ENCODE assay signal across 7 cellular contexts in the genomic region with DNA sequence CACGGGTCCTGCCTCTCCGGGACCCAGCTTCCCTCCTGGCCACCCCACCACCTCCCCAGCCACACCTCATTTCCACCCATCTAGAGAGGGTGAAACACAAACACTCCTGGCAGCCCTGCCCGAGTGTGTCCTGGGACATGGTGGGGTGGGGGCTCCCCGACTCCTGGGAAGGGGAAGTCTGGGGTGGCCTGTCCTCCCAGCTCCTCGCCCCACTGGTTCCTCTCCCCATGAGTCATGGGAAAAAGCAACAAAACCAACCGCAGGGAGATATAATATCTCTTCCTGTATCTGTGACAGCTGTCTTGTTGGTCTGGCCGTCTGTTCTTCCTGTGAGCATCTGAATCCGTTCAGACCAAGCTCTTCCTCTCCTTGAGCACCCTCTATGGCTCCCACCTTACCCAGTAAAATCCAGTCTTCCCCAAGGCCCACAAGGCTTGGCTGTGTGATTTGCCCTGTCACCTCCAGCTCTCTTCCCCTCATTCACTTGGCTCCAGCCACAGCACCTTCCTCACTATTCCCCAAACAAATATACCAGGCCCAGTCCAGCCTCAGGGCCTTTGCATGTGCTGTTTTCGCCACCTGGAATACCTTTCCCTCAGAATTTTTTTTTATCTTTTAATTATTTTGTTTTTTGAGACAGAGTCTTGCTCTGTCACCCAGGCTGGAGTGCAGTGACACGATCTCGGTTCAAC. TPM values are rescaled to one million over a fixed set of nuclear protein-coding genes. Genes with fewer than 3 reads are reported as not detected.
DNase-seq lines count a peak whose midpoint lies in the region; ATAC-seq, FAIRE-seq and TF ChIP-seq lines count a peak whose summit lies in the region.
"Not testable (repeated sequence)": the region's sequence is repeated elsewhere in the genome, so short reads cannot be mapped to it uniquely, and the experiment has no call there.

No MANE protein-coding gene starts in this region.

- H3K4me3 Mint-ChIP-seq in activated CD4-positive, alpha-beta memory T cell treated with anti-CD3 and anti-CD28 coated beads, Interleukin-2, amount 10 ng/mL, durations not matched to agents 7 days and 5 days = not testable (repeated sequence)

- not testable (repeated sequence) for TF ChIP-seq POLR2A in GM12891 (IDR thresholded peaks at IDR 0.05; ENCODE audit: low read depth, low read length)

- peak; percentile 85 for FAIRE-seq in GM12891 (lab: Jason Lieb, UNC)

- POLR2A ChIA-PET in activated CD4-positive, alpha-beta memory T cell treated with anti-CD3 and anti-CD28 coated beads, Interleukin-2, amount 10 ng/mL, durations not matched to agents 7 days and 5 days (lab: Charles Lee) = not testable (repeated sequence)

- ATAC-seq in HG03175 (IDR thresholded peaks at IDR 0.05; ENCODE audit: unreplicated experiment) = peak; percentile 36

- not testable (repeated sequence) for DNase-seq in GM12891 (ENCODE audit: insufficient read length, low spot score)
- DNase-seq in OCI-M1 (lab: John Stamatoyannopoulos, UW) (peak; percentile 99), epithelial cell of esophagus (ENCODE audit: low read depth) (peak; percentile 56), left kidney (ENCODE audit: low read depth, low spot score) (peak; percentile 9), putamen (ENCODE audit: low spot score) (peak; percentile 11)
- DNase-seq in activated CD4-positive, alpha-beta memory T cell treated with anti-CD3 and anti-CD28 coated beads, Interleukin-2, amount 10 ng/mL, durations not matched to agents 7 days and 5 days = peak; percentile 21

- not testable (repeated sequence) for H3K27ac Mint-ChIP-seq in activated CD4-positive, alpha-beta memory T cell treated with anti-CD3 and anti-CD28 coated beads, Interleukin-2, amount 10 ng/mL, durations not matched to agents 7 days and 5 days

- H3K36me3 Mint-ChIP-seq in activated CD4-positive, alpha-beta memory T cell treated with anti-CD3 and anti-CD28 coated beads, Interleukin-2, amount 10 ng/mL, durations not matched to agents 7 days and 5 days (ENCODE audit: low read depth) = not testable (repeated sequence)

- H3K9me3 Mint-ChIP-seq in activated CD4-positive, alpha-beta memory T cell treated with anti-CD3 and anti-CD28 coated beads, Interleukin-2, amount 10 ng/mL, durations not matched to agents 7 days and 5 days = not testable (repeated sequence)

- H3K27me3 Mint-ChIP-seq in activated CD4-positive, alpha-beta memory T cell treated with anti-CD3 and anti-CD28 coated beads, Interleukin-2, amount 10 ng/mL, durations not matched to agents 7 days and 5 days = not testable (repeated sequence)

- CTCF ChIA-PET in activated CD4-positive, alpha-beta memory T cell treated with anti-CD3 and anti-CD28 coated beads, Interleukin-2, amount 10 ng/mL, durations not matched to agents 7 days and 5 days (lab: Charles Lee) = interaction anchor here (0.6 to 2.1 kb wide), 2 partner anchors 59 to 105 kb away, joined by 3 to 4 read pairs; no protein-coding TSS in a partner anchor

- H3K4me1 Mint-ChIP-seq in activated CD4-positive, alpha-beta memory T cell treated with anti-CD3 and anti-CD28 coated beads, Interleukin-2, amount 10 ng/mL, durations not matched to agents 7 days and 5 days = peaks cover 20% of the 10 kb centered on the region

- TF ChIP-seq CTCF in epithelial cell of esophagus (IDR thresholded peaks at IDR 0.05; ENCODE audit: insufficient read depth, low read depth, low read length, missing control alignments) = not testable (repeated sequence)

- H3K4me3 ChIP-seq in epithelial cell of esophagus (ENCODE audit: low read length) = not testable (repeated sequence)

TF ChIP-seq in GM12891, 5 proteins besides CTCF, POLR2A, EP300 and RAD21:
- TF ChIP-seq SPI1 (IDR thresholded peaks at IDR 0.05; ENCODE audit: low read depth, low read length) = 0 out of 2 replicates have a peak, but pooled peaks have one; percentile 21

RNA-seq across cellular contexts. Expression of a gene that starts 6.9 kb away (rescaled TPM):
- 3.4 TPM for polyA plus RNA-seq in GM12891 (2012; ENCODE audit: low read depth, missing spikeins)
- total RNA-seq in activated CD4-positive, alpha-beta memory T cell treated with anti-CD3 and anti-CD28 coated beads, Interleukin-2, amount 10 ng/mL, durations not matched to agents 7 days and 5 days = under 1 TPM; 0.48 to 0.73 TPM

RNA-seq across cellular contexts. Expression of a gene that starts 49.7 kb away (rescaled TPM):
- polyA plus RNA-seq in GM12891 (2012; ENCODE audit: low read depth, missing spikeins) = not detected
- total RNA-seq in activated CD4-positive, alpha-beta memory T cell treated with anti-CD3 and anti-CD28 coated beads, Interleukin-2, amount 10 ng/mL, durations not matched to agents 7 days and 5 days = not detected

RNA-seq across cellular contexts. Expression of a gene that starts 49.7 kb away (rescaled TPM):
- 0.03 TPM for polyA plus RNA-seq in GM12891 (2012; ENCODE audit: low read depth, missing spikeins)
- total RNA-seq in activated CD4-positive, alpha-beta memory T cell treated with anti-CD3 and anti-CD28 coated beads, Interleukin-2, amount 10 ng/mL, durations not matched to agents 7 days and 5 days = not detected
